26 cellular contexts compared by ENCODE assay signal in genomic region chr3:157718835-157719234, GRCh38.
"Had no signal": no experiment of that assay in that cellular context is flagged by ENCODE, and none has a peak within 500 bp of the region (broad histone marks: within the 10 kb centered on the region; RNA-seq: fewer than 3 reads in every experiment).

No MANE protein-coding gene starts in this region.

- H3K9me3 ChIP-seq: mucosa of descending colon, pancreas, prostate gland, transverse colon, vagina had no signal

- H3K27ac ChIP-seq: left ventricle myocardium inferior, pancreas, prostate gland, transverse colon, upper lobe of left lung, vagina had no signal

- H3K4me2 ChIP-seq: smooth muscle cell had no signal

- DNase-seq: hippocampal formation; left colon; left ventricle myocardium inferior; midbrain; mucosa of descending colon; naive thymus-derived CD4-positive, alpha-beta T cell; nucleus accumbens; pancreas; posterior cingulate gyrus; retina; right cardiac atrium; stimulated activated CD4-positive, alpha-beta T cell treated with anti-CD3 and anti-CD28 coated beads, Interleukin-1b, Interleukin-23, amount 100 ng/mL, for 48 hours; stimulated activated CD4-positive, alpha-beta T cell treated with anti-CD3 and anti-CD28 coated beads, Interleukin-2, amount 100 ng/mL, for 48 hours; stimulated activated CD4-positive, alpha-beta T cell treated with anti-CD3 and anti-CD28 coated beads, Interleukin-4, amount 100 ng/mL, for 4 hours; stimulated activated CD8-positive, alpha-beta memory T cell treated with anti-CD3 and anti-CD28 coated beads, Interleukin-4, amount 100 ng/mL, for 48 hours; stimulated activated naive CD4-positive, alpha-beta T cell treated with Interleukin-2 at 50 U/mL for 16 hours; stimulated activated naive CD8-positive, alpha-beta T cell treated with anti-CD3 and anti-CD28 coated beads, Interleukin-15, amount 100 ng/mL, for 72 hours; substantia nigra; transverse colon; upper lobe of left lung had no signal

- H3K4me1 ChIP-seq: left ventricle myocardium inferior, pancreas, prostate gland, transverse colon, upper lobe of left lung, vagina had no signal

- ATAC-seq: left colon; mucosa of descending colon; naive thymus-derived CD4-positive, alpha-beta T cell; natural killer cell treated with Interleukin-12 subunit alpha and Interleukin-12 subunit beta and Interleukin-15 and Interleukin-18, amount 100 ng/mL, for 72 hours; pancreas; right cardiac atrium; stimulated activated memory B cell treated with anti-CD40 and anti-IgM and Interleukin-4, amounts not matched to agents 10 μg/mL and 1 μg/mL and 100 μg/mL, for 72 hours; stimulated activated naive CD8-positive, alpha-beta T cell treated with anti-CD3 and anti-CD28 coated beads, Interleukin-15, amount 100 ng/mL, for 72 hours had no signal

- H3K27me3 ChIP-seq: pancreas, transverse colon, upper lobe of left lung, vagina had no signal

- H3K36me3 ChIP-seq: left ventricle myocardium inferior, pancreas, prostate gland, transverse colon, upper lobe of left lung, vagina had no signal

- H3K4me3 ChIP-seq: left ventricle myocardium inferior, lung, mucosa of descending colon, pancreas, prostate gland, smooth muscle cell, transverse colon, upper lobe of left lung, vagina had no signal
